Comparison of ENCODE assay signal across 23 cellular contexts in genomic region chr4:188872809-188873208, GRCh38.
"Had no signal": no experiment of that assay in that cellular context is flagged by ENCODE, and none has a peak within 500 bp of the region (broad histone marks: within the 10 kb centered on the region; RNA-seq: fewer than 3 reads in every experiment).

No MANE protein-coding gene starts in this region.

- H3K9me3 ChIP-seq: colonic mucosa, esophagus muscularis mucosa, esophagus squamous epithelium, gastroesophageal sphincter, heart left ventricle, heart right ventricle had no signal

- H3K27ac ChIP-seq: colonic mucosa, coronary artery, dorsolateral prefrontal cortex, epithelial cell of prostate, esophagus muscularis mucosa, esophagus squamous epithelium, foreskin keratinocyte, gastrocnemius medialis, gastroesophageal sphincter, heart left ventricle, heart right ventricle had no signal

- H3K27me3 ChIP-seq: colonic mucosa, esophagus muscularis mucosa, esophagus squamous epithelium, foreskin keratinocyte, gastrocnemius medialis, gastroesophageal sphincter, heart left ventricle, heart right ventricle had no signal

- H3K36me3 ChIP-seq: colonic mucosa, esophagus muscularis mucosa, esophagus squamous epithelium, gastrocnemius medialis, gastroesophageal sphincter, heart left ventricle, heart right ventricle had no signal

- H3K4me3 ChIP-seq: colonic mucosa, coronary artery, dorsolateral prefrontal cortex, esophagus muscularis mucosa, esophagus squamous epithelium, gastrocnemius medialis, gastroesophageal sphincter, heart left ventricle, heart right ventricle had no signal

- DNase-seq: colonic mucosa; cortex of kidney; dermis blood vessel endothelial cell; effector CD4-positive, alpha-beta T cell; effector CD8-positive, alpha-beta T cell; effector memory CD4-positive, alpha-beta T cell; effector memory CD8-positive, alpha-beta T cell; endodermal cell; erythroblast; esophagus squamous epithelium; foreskin fibroblast; foreskin keratinocyte; foreskin melanocyte; gastrocnemius medialis; glutamatergic neuron; head of caudate nucleus; heart left ventricle; heart right ventricle had no signal

- H3K4me1 ChIP-seq: colonic mucosa, esophagus muscularis mucosa, esophagus squamous epithelium, foreskin keratinocyte, gastrocnemius medialis, gastroesophageal sphincter, heart left ventricle, heart right ventricle had no signal
